Comparison of ENCODE assay signal across 8 cellular contexts in genomic region chr5:132293066-132293991, GRCh38.
DNase-seq lines count a peak whose midpoint lies in the region; ATAC-seq and TF ChIP-seq lines count a peak whose summit lies in the region.

No MANE protein-coding gene starts in this region.

- TF ChIP-seq CTCF in astrocyte of the spinal cord (IDR thresholded peaks at IDR 0.05; ENCODE audit: low read depth, low read length): peak; percentile 25
- peak; percentile 13 for TF ChIP-seq CTCF in retinal pigment epithelial cell (conservative IDR thresholded peaks at IDR 0.05; ENCODE audit: low read depth, low read length)

- peak; percentile 83 for DNase-seq in NCI-H2029 treated with DMSO at 0.1 percent for 48 hours (lab: John Stamatoyannopoulos, UW)
- peak; percentile 83 for DNase-seq in T1000 (lab: John Stamatoyannopoulos, UW)
- peak; percentile 90 for DNase-seq in astrocyte of the spinal cord (ENCODE audit: low read depth, low spot score)
- DNase-seq in hypothalamus (lab: John Stamatoyannopoulos, UW): peak; percentile 49 to 97 (median 79)
- DNase-seq in retinal pigment epithelial cell (ENCODE audit: low read depth): peak; percentile 72
- no peak for DNase-seq in GM19240 (ENCODE audit: insufficient read length, low spot score)

- peak; percentile 35 for ATAC-seq in GM18505 (IDR thresholded peaks at IDR 0.05; ENCODE audit: unreplicated experiment)
- peak; percentile 25 for ATAC-seq in HG02981 (IDR thresholded peaks at IDR 0.05; ENCODE audit: unreplicated experiment)

- TF ChIP-seq POLR2A in GM18505 (IDR thresholded peaks at IDR 0.05; ENCODE audit: borderline replicate concordance, extremely low read depth, insufficient read depth, insufficient read length): peak; percentile 7

- in situ Hi-C loops in astrocyte of the spinal cord (cut with HindIII; ENCODE audit: low sequenced_read_pairs): no loop called here

- peak overlapping the region; percentile 69 for H3K4me3 ChIP-seq in astrocyte of the spinal cord (ENCODE audit: low read depth, low read length)
- peak overlapping the region; percentile 66 for H3K4me3 ChIP-seq in retinal pigment epithelial cell (ENCODE audit: low read length)
